8 cellular contexts compared by ENCODE assay signal in genomic region chr22:11973856-11974255, GRCh38.
DNase-seq lines count a peak whose midpoint lies in the region; FAIRE-seq and TF ChIP-seq lines count a peak whose summit lies in the region.
"Not testable (repeated sequence)": the region's sequence is repeated elsewhere in the genome, so short reads cannot be mapped to it uniquely, and the experiment has no call there.

No MANE protein-coding gene starts in this region.

- H3K4me3 Mint-ChIP-seq in MCF 10A (ENCODE audit: unreplicated experiment), result not testable (repeated sequence)

- intact Hi-C loops in MCF 10A (cut with micrococcal nuclease), result not testable (repeated sequence)

- not testable (repeated sequence) for TF ChIP-seq CTCF in GM20000 (IDR thresholded peaks at IDR 0.05; ENCODE audit: extremely low read depth, missing control alignments); MCF 10A (IDR thresholded peaks at IDR 0.05; ENCODE audit: unreplicated experiment)

- BruUV-seq in MCF 10A (replicated peaks; lab: Mats Ljungman, UMichigan), result not testable (repeated sequence)

- DNase-seq in AG08396 (ENCODE audit: low spot score), result peak; percentile 1
- DNase-seq in D341Med (ENCODE audit: low spot score), result peak; percentile 1
- DNase-seq in GM20000 (ENCODE audit: low spot score), result peak; percentile 0
- DNase-seq in NAMALWA (ENCODE audit: low spot score), result peak; percentile 0
- DNase-seq in T-helper 22 cell (ENCODE audit: low read depth), result peak; percentile 0
- DNase-seq in MCF 10A (ENCODE audit: unreplicated experiment), result peak; percentile 0
- peak; percentile 3 for DNase-seq in iPS-NIHi11 (ENCODE audit: low spot score)
- DNase-seq in urothelium cell line (ENCODE audit: low spot score), result peak; percentile 3

- not testable (repeated sequence) for H3K27ac Mint-ChIP-seq in MCF 10A (ENCODE audit: low read depth, unreplicated experiment)

- H3K36me3 Mint-ChIP-seq in MCF 10A (ENCODE audit: insufficient read depth, unreplicated experiment), result not testable (repeated sequence)

- not testable (repeated sequence) for H3K27me3 Mint-ChIP-seq in MCF 10A (ENCODE audit: insufficient read depth, unreplicated experiment)

- FAIRE-seq in urothelium cell line (lab: Jason Lieb, UNC), result not testable (repeated sequence)

- POLR2A ChIA-PET in MCF 10A (lab: Yijun Ruan, JAX), result not testable (repeated sequence)

- not testable (repeated sequence) for H3K4me1 Mint-ChIP-seq in MCF 10A (ENCODE audit: insufficient read depth, unreplicated experiment)

- not testable (repeated sequence) for H3K9me3 Mint-ChIP-seq in MCF 10A (ENCODE audit: unreplicated experiment)

- CTCF ChIA-PET in MCF 10A (lab: Yijun Ruan, JAX), result not testable (repeated sequence)

Comparison
In these comparisons a context has a peak if more than half of its experiments do, and no peak if none do; other contexts are left out.
1. Peak in every context shown above with its lines: DNase-seq.